ENCODE assay signal across 9 cellular contexts in genomic region chr1:204323887-204324286, GRCh38. TPM values are rescaled to one million over a fixed set of nuclear protein-coding genes. Genes with fewer than 3 reads are reported as not detected.
A peak's percentile ranks its signal among the peaks of the same experiment; 100 is the strongest.
DNase-seq lines count a peak whose midpoint lies in the region; ATAC-seq and TF ChIP-seq lines count a peak whose summit lies in the region.
"Had no signal": no experiment of that assay in that cellular context is flagged by ENCODE, and none has a peak within 500 bp of the region (broad histone marks: within the 10 kb centered on the region; RNA-seq: fewer than 3 reads in every experiment).

No MANE protein-coding gene starts in this region.

- H3K4me3 ChIP-seq in right atrium auricular region (no peak overlapping the region), body of pancreas (no peak overlapping the region)

- H3K27ac Mint-ChIP-seq in activated T-helper 1 cell treated with anti-CD3 and anti-CD28 coated beads, Interleukin-12 subunit alpha, Interleukin-12 subunit beta, Interleukin-2, Interleukin-4 antibody, amounts not matched to agents 30 ng/mL and 10 ng/mL and 1 ng/mL, durations not matched to agents 14 hours and 24 hours and 36 hours, result peak overlapping the region; percentile 84
- H3K27ac Mint-ChIP-seq in stimulated activated naive B cell treated with anti-CD40 and anti-IgM and Interleukin-4, amounts not matched to agents 10 μg/mL and 1 μg/mL and 100 μg/mL, for 72 hours, result no peak overlapping the region

- ATAC-seq in stimulated activated naive B cell treated with anti-CD40 and anti-IgM and Interleukin-4, amounts not matched to agents 10 μg/mL and 1 μg/mL and 100 μg/mL, for 72 hours (replicated peaks), result peak; percentile 63 to 75
- ATAC-seq in GM21360 (IDR thresholded peaks at IDR 0.05; ENCODE audit: unreplicated experiment) (no peak), body of pancreas (no peak)

- WGBS in body of pancreas, 2 donors, result 29 to 41% methylated on average over 2 of the region's 2 CpGs

- peaks cover 34% of the 10 kb centered on the region for H3K4me1 Mint-ChIP-seq in activated T-helper 1 cell treated with anti-CD3 and anti-CD28 coated beads, Interleukin-12 subunit alpha, Interleukin-12 subunit beta, Interleukin-2, Interleukin-4 antibody, amounts not matched to agents 30 ng/mL and 10 ng/mL and 1 ng/mL, durations not matched to agents 14 hours and 24 hours and 36 hours (ENCODE audit: low read depth)
- H3K4me1 Mint-ChIP-seq in stimulated activated naive B cell treated with anti-CD40 and anti-IgM and Interleukin-4, amounts not matched to agents 10 μg/mL and 1 μg/mL and 100 μg/mL, for 72 hours, result peaks cover 4 to 5% of the 10 kb centered on the region in 2 donors

- intact Hi-C loops in activated T-helper 1 cell treated with anti-CD3 and anti-CD28 coated beads, Interleukin-12 subunit alpha, Interleukin-12 subunit beta, Interleukin-2, Interleukin-4 antibody, amounts not matched to agents 30 ng/mL and 10 ng/mL and 1 ng/mL, durations not matched to agents 14 hours and 24 hours and 36 hours (cut with micrococcal nuclease), result loop anchor here (1.0 to 2.0 kb wide), 2 partner anchors 37 to 39 kb away; no protein-coding TSS in a partner anchor
- intact Hi-C loops in body of pancreas (cut with DNase I), result no loop called here

- H3K9me3 Mint-ChIP-seq in activated T-helper 1 cell treated with anti-CD3 and anti-CD28 coated beads, Interleukin-12 subunit alpha, Interleukin-12 subunit beta, Interleukin-2, Interleukin-4 antibody, amounts not matched to agents 30 ng/mL and 10 ng/mL and 1 ng/mL, durations not matched to agents 14 hours and 24 hours and 36 hours, result no peaks in the 10 kb centered on the region
- H3K9me3 Mint-ChIP-seq in stimulated activated naive B cell treated with anti-CD40 and anti-IgM and Interleukin-4, amounts not matched to agents 10 μg/mL and 1 μg/mL and 100 μg/mL, for 72 hours, result no peaks in the 10 kb centered on the region

- peak overlapping the region; percentile 58 for H3K4me3 Mint-ChIP-seq in activated T-helper 1 cell treated with anti-CD3 and anti-CD28 coated beads, Interleukin-12 subunit alpha, Interleukin-12 subunit beta, Interleukin-2, Interleukin-4 antibody, amounts not matched to agents 30 ng/mL and 10 ng/mL and 1 ng/mL, durations not matched to agents 14 hours and 24 hours and 36 hours
- H3K4me3 Mint-ChIP-seq in stimulated activated naive B cell treated with anti-CD40 and anti-IgM and Interleukin-4, amounts not matched to agents 10 μg/mL and 1 μg/mL and 100 μg/mL, for 72 hours, result no peak overlapping the region

- peak; percentile 26 for DNase-seq in activated naive CD4-positive, alpha-beta T cell treated with Interleukin-2 at 50 U/mL for 16 hours
- no peak for DNase-seq in activated naive CD4-positive, alpha-beta T cell (lab: John Stamatoyannopoulos, UW)
- DNase-seq in activated T-helper 1 cell treated with anti-CD3 and anti-CD28 coated beads, Interleukin-12 subunit alpha, Interleukin-12 subunit beta, Interleukin-2, Interleukin-4 antibody, amounts not matched to agents 30 ng/mL and 10 ng/mL and 1 ng/mL, durations not matched to agents 14 hours and 24 hours and 36 hours (ENCODE audit: low spot score), result peak; percentile 4
- DNase-seq in right atrium auricular region (ENCODE audit: low spot score) (peak; percentile 75), NCI-H524 treated with DMSO at 0.1 percent for 48 hours (lab: John Stamatoyannopoulos, UW) (no peak), body of pancreas (no peak)
- no peak for DNase-seq in stimulated activated naive B cell treated with anti-CD40 and anti-IgM and Interleukin-4, amounts not matched to agents 10 μg/mL and 1 μg/mL and 100 μg/mL, for 72 hours
- DNase-seq: effector memory CD4-positive, alpha-beta T cell had no signal

- H3K27ac ChIP-seq in right atrium auricular region (no peak overlapping the region), body of pancreas (no peak overlapping the region)

- H3K27me3 ChIP-seq in right atrium auricular region (no peaks in the 10 kb centered on the region), body of pancreas (no peaks in the 10 kb centered on the region)

- H3K4me1 ChIP-seq in right atrium auricular region (peaks cover 0 to 5% of the 10 kb centered on the region in 2 donors), body of pancreas (no peaks in the 10 kb centered on the region)

- H3K36me3 ChIP-seq in right atrium auricular region (no peaks in the 10 kb centered on the region), body of pancreas (replicated peaks in 1 of 2; ENCODE audit: insufficient read depth in 1 of 2, low read depth in 2 of 2) (no peaks in the 10 kb centered on the region)

- peaks cover 6% of the 10 kb centered on the region for H3K27me3 Mint-ChIP-seq in activated T-helper 1 cell treated with anti-CD3 and anti-CD28 coated beads, Interleukin-12 subunit alpha, Interleukin-12 subunit beta, Interleukin-2, Interleukin-4 antibody, amounts not matched to agents 30 ng/mL and 10 ng/mL and 1 ng/mL, durations not matched to agents 14 hours and 24 hours and 36 hours (ENCODE audit: insufficient read depth)
- peaks cover 5 to 18% of the 10 kb centered on the region in 2 donors for H3K27me3 Mint-ChIP-seq in stimulated activated naive B cell treated with anti-CD40 and anti-IgM and Interleukin-4, amounts not matched to agents 10 μg/mL and 1 μg/mL and 100 μg/mL, for 72 hours

- no peaks in the 10 kb centered on the region for H3K36me3 Mint-ChIP-seq in activated T-helper 1 cell treated with anti-CD3 and anti-CD28 coated beads, Interleukin-12 subunit alpha, Interleukin-12 subunit beta, Interleukin-2, Interleukin-4 antibody, amounts not matched to agents 30 ng/mL and 10 ng/mL and 1 ng/mL, durations not matched to agents 14 hours and 24 hours and 36 hours (ENCODE audit: low read depth)
- H3K36me3 Mint-ChIP-seq in stimulated activated naive B cell treated with anti-CD40 and anti-IgM and Interleukin-4, amounts not matched to agents 10 μg/mL and 1 μg/mL and 100 μg/mL, for 72 hours, result no peaks in the 10 kb centered on the region

- TF ChIP-seq POLR2A in body of pancreas (IDR thresholded peaks at IDR 0.05), result no peak

- H3K9me3 ChIP-seq in right atrium auricular region, result no peaks in the 10 kb centered on the region
- H3K9me3 ChIP-seq in body of pancreas, result no peaks in the 10 kb centered on the region

- no peak for TF ChIP-seq CTCF in right atrium auricular region (IDR thresholded peaks at IDR 0.05)
- TF ChIP-seq CTCF in body of pancreas (IDR thresholded peaks at IDR 0.05), result no peak

RNA-seq across cellular contexts. Expression of gene PLEKHA6, which starts 35.8 kb away (rescaled TPM):
- total RNA-seq in activated T-helper 1 cell treated with anti-CD3 and anti-CD28 coated beads, Interleukin-12 subunit alpha, Interleukin-12 subunit beta, Interleukin-2, Interleukin-4 antibody, amounts not matched to agents 30 ng/mL and 10 ng/mL and 1 ng/mL, durations not matched to agents 14 hours and 24 hours and 36 hours, result 0.05 and 0.21 TPM in 2 replicates
- total RNA-seq in right atrium auricular region, result 10 to 100 TPM; 18.1 to 25.7 TPM
- 10 to 100 TPM; 10.9 to 20.4 TPM for total RNA-seq in body of pancreas

Comparison
In these comparisons a context has a peak if more than half of its experiments do, and no peak if none do; other contexts are left out.
1. DNase-seq: peak in activated naive CD4-positive, alpha-beta T cell treated with Interleukin-2 at 50 U/mL for 16 hours (single experiment), activated T-helper 1 cell treated with anti-CD3 and anti-CD28 coated beads, Interleukin-12 subunit alpha, Interleukin-12 subunit beta, Interleukin-2, Interleukin-4 antibody, amounts not matched to agents 30 ng/mL and 10 ng/mL and 1 ng/mL, durations not matched to agents 14 hours and 24 hours and 36 hours (single experiment) and right atrium auricular region (single experiment); none in activated naive CD4-positive, alpha-beta T cell (0 of 4), stimulated activated naive B cell treated with anti-CD40 and anti-IgM and Interleukin-4, amounts not matched to agents 10 μg/mL and 1 μg/mL and 100 μg/mL, for 72 hours (single experiment), NCI-H524 treated with DMSO at 0.1 percent for 48 hours (single experiment) and body of pancreas (0 of 4).
2. ATAC-seq: peak in stimulated activated naive B cell treated with anti-CD40 and anti-IgM and Interleukin-4, amounts not matched to agents 10 μg/mL and 1 μg/mL and 100 μg/mL, for 72 hours (2 of 2); none in GM21360 (single experiment) and body of pancreas (single experiment).